Comparison of ENCODE assay signal across 9 cellular contexts in genomic region chr11:120660024-120660565, GRCh38.
DNase-seq lines count a peak whose midpoint lies in the region; ATAC-seq and FAIRE-seq lines count a peak whose summit lies in the region.
"Had no signal": no experiment of that assay in that cellular context is flagged by ENCODE, and none has a peak within 500 bp of the region (broad histone marks: within the 10 kb centered on the region; RNA-seq: fewer than 3 reads in every experiment).

No MANE protein-coding gene starts in this region.

- no peak overlapping the region for H3K4me3 Mint-ChIP-seq in activated naive CD4-positive, alpha-beta T cell treated with anti-CD3 and anti-CD28 coated beads, Interleukin-2, amount 10 ng/mL, durations not matched to agents 7 days and 5 days
- H3K4me3 Mint-ChIP-seq: naive thymus-derived CD8-positive, alpha-beta T cell had no signal

- no peak for FAIRE-seq in frontal cortex (lab: Jason Lieb, UNC)

- H3K36me3 Mint-ChIP-seq in activated naive CD4-positive, alpha-beta T cell treated with anti-CD3 and anti-CD28 coated beads, Interleukin-2, amount 10 ng/mL, durations not matched to agents 7 days and 5 days = no peaks in the 10 kb centered on the region
- H3K36me3 Mint-ChIP-seq: naive thymus-derived CD8-positive, alpha-beta T cell had no signal

- DNase-seq in NCI-H2029 (lab: John Stamatoyannopoulos, UW) (peak; percentile 16), NCI-H2029 treated with DMSO at 0.1 percent for 48 hours (lab: John Stamatoyannopoulos, UW) (no peak), NAMALWA (ENCODE audit: low spot score) (peak; percentile 42), left kidney (ENCODE audit: low read depth, low spot score) (peak; percentile 64), cerebellar nuclear complex (lab: John Stamatoyannopoulos, UW) (no peak), frontal cortex (ENCODE audit: low spot score in 2 of 2) (no peak)
- peak; percentile 48 for DNase-seq in activated naive CD4-positive, alpha-beta T cell treated with anti-CD3 and anti-CD28 coated beads, Interleukin-2, amount 10 ng/mL, durations not matched to agents 7 days and 5 days

- CTCF ChIA-PET in activated naive CD4-positive, alpha-beta T cell treated with anti-CD3 and anti-CD28 coated beads, Interleukin-2, amount 10 ng/mL, durations not matched to agents 7 days and 5 days (lab: Charles Lee) = no interaction called here

- no peaks in the 10 kb centered on the region for H3K4me1 Mint-ChIP-seq in activated naive CD4-positive, alpha-beta T cell treated with anti-CD3 and anti-CD28 coated beads, Interleukin-2, amount 10 ng/mL, durations not matched to agents 7 days and 5 days
- H3K4me1 Mint-ChIP-seq: naive thymus-derived CD8-positive, alpha-beta T cell had no signal

- ATAC-seq in HG03039 (IDR thresholded peaks at IDR 0.05; ENCODE audit: unreplicated experiment) = no peak
- ATAC-seq: naive thymus-derived CD8-positive, alpha-beta T cell had no signal

- H3K27me3 Mint-ChIP-seq in activated naive CD4-positive, alpha-beta T cell treated with anti-CD3 and anti-CD28 coated beads, Interleukin-2, amount 10 ng/mL, durations not matched to agents 7 days and 5 days = peaks cover 9% of the 10 kb centered on the region

- no peaks in the 10 kb centered on the region for H3K9me3 Mint-ChIP-seq in activated naive CD4-positive, alpha-beta T cell treated with anti-CD3 and anti-CD28 coated beads, Interleukin-2, amount 10 ng/mL, durations not matched to agents 7 days and 5 days
- H3K9me3 Mint-ChIP-seq: naive thymus-derived CD8-positive, alpha-beta T cell had no signal

- H3K27ac Mint-ChIP-seq in activated naive CD4-positive, alpha-beta T cell treated with anti-CD3 and anti-CD28 coated beads, Interleukin-2, amount 10 ng/mL, durations not matched to agents 7 days and 5 days = no peak overlapping the region
- H3K27ac Mint-ChIP-seq: naive thymus-derived CD8-positive, alpha-beta T cell had no signal

Comparison
In these comparisons a context has a peak if more than half of its experiments do, and no peak if none do; other contexts are left out.
1. DNase-seq: peak in NCI-H2029 (single experiment), NAMALWA (single experiment), activated naive CD4-positive, alpha-beta T cell treated with anti-CD3 and anti-CD28 coated beads, Interleukin-2, amount 10 ng/mL, durations not matched to agents 7 days and 5 days (single experiment) and left kidney (single experiment); none in NCI-H2029 treated with DMSO at 0.1 percent for 48 hours (single experiment), cerebellar nuclear complex (0 of 2) and frontal cortex (0 of 2).